ENCODE assay signal across 8 cellular contexts in the genomic region with DNA sequence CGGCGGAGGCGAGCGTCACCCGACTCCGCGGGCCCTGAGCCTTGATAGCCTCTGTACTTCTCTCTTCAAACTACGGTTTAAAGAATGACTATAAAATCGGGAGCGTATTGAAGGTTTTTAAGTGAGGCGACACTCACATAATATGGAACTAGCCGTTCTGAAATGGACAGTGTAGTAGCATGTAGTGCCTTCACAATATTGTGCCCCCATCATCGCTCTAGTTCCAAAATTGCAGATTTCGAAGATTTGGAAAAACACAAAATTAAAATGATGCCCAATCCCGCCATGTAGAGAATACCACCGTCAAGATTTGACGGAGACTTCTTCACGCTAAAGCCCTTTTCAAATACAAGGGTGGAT. TPM values are rescaled to one million over a fixed set of nuclear protein-coding genes. Genes with fewer than 3 reads are reported as not detected.
DNase-seq lines count a peak whose midpoint lies in the region; ATAC-seq and TF ChIP-seq lines count a peak whose summit lies in the region.

No MANE protein-coding gene starts in this region.

- H3K4me1 ChIP-seq in breast epithelium (peaks cover 7 to 17% of the 10 kb centered on the region in 2 donors), mucosa of rectum (ENCODE audit: control insufficient read depth in 2 of 2, insufficient read depth in 2 of 2, low read length in 2 of 2) (peaks cover 9 to 11% of the 10 kb centered on the region in 2 donors)

- peak; percentile 1 for ATAC-seq in HG03095 (IDR thresholded peaks at IDR 0.05; ENCODE audit: unreplicated experiment)

- peak overlapping the region in 1 of 2 donors; percentile 85 for H3K9ac ChIP-seq in mucosa of rectum (ENCODE audit: low read depth in 1 of 2, low read length in 2 of 2)

- CTCF ChIA-PET in AG04449 (lab: Yijun Ruan, JAX) = interaction anchor here (0.7 to 3.2 kb wide), 6 partner anchors 9 to 468 kb away, joined by 3 to 38 read pairs (median 7); no protein-coding TSS in a partner anchor

- TF ChIP-seq CTCF in AG04449 (IDR thresholded peaks at IDR 0.05; ENCODE audit: insufficient read depth, low read length, missing control alignments) (no peak), breast epithelium (IDR thresholded peaks at IDR 0.05) (no peak)

- DNase-seq in AG04449 (ENCODE audit: low read depth, low spot score) = no peak
- DNase-seq in breast epithelium (ENCODE audit: low spot score in 2 of 2) = no peak
- DNase-seq in activated CD4-positive, CD25-positive, alpha-beta regulatory T cell (lab: John Stamatoyannopoulos, UW) = no peak
- DNase-seq in glomerular visceral epithelial cell (ENCODE audit: extremely low spot score) = no peak
- no peak for DNase-seq in DMS79 treated with DMSO at 0.1 percent for 48 hours (lab: John Stamatoyannopoulos, UW)
- DNase-seq in HUDEP-2 (lab: John Stamatoyannopoulos, UW; ENCODE audit: unreplicated experiment in 76 of 76) = no peak

- intact Hi-C loops in breast epithelium (cut with DNase I; ENCODE audit: low total_unique reads) = loop anchor here (10.0 kb wide), 1 partner anchor 738 kb away; no protein-coding TSS in a partner anchor

- H3K27ac ChIP-seq in breast epithelium (peak overlapping the region; percentile 70 to 90), mucosa of rectum (ENCODE audit: low read depth in 2 of 2, low read length in 2 of 2) (peak overlapping the region; percentile 83 to 94)

- no peaks in the 10 kb centered on the region for H3K27me3 ChIP-seq in breast epithelium
- no peaks in the 10 kb centered on the region for H3K27me3 ChIP-seq in mucosa of rectum (ENCODE audit: control insufficient read depth in 2 of 2, insufficient read depth in 2 of 2, low read length in 2 of 2)

- peak overlapping the region; percentile 99 for H3K4me3 ChIP-seq in AG04449 (ENCODE audit: low read depth, low read length)
- H3K4me3 ChIP-seq in breast epithelium = peak overlapping the region; percentile 63 to 96 (median 70)
- peak overlapping the region; percentile 88 to 99 for H3K4me3 ChIP-seq in mucosa of rectum (ENCODE audit: low read length in 2 of 2)

- POLR2A ChIA-PET in AG04449 (lab: Yijun Ruan, JAX) = interaction anchor here (1.5 kb wide), 1 partner anchor 21 kb away, joined by 3 read pairs; no protein-coding TSS in a partner anchor

- H3K9me3 ChIP-seq in breast epithelium = no peaks in the 10 kb centered on the region
- no peaks in the 10 kb centered on the region for H3K9me3 ChIP-seq in mucosa of rectum (ENCODE audit: control insufficient read depth in 2 of 2, low read length in 2 of 2)

- H3K36me3 ChIP-seq in breast epithelium (no peaks in the 10 kb centered on the region), mucosa of rectum (ENCODE audit: control insufficient read depth in 2 of 2, insufficient read depth in 2 of 2, low read length in 2 of 2) (peaks cover 10 to 18% of the 10 kb centered on the region in 2 donors)

- TF ChIP-seq POLR2A in breast epithelium (IDR thresholded peaks at IDR 0.05) = no peak

RNA-seq across cellular contexts. Expression of a gene that starts 0.3 kb away (rescaled TPM):
- total RNA-seq in breast epithelium = 10 to 100 TPM in 2 of 3 donors, 1 to 10 TPM in 1; 6.7 to 16.8 (median 14.7) TPM
